ENCODE assay signal across 9 cellular contexts in genomic region chr2:238160206-238161129, GRCh38. TPM values are rescaled to one million over a fixed set of nuclear protein-coding genes. Genes with fewer than 3 reads are reported as not detected.
DNase-seq lines count a peak whose midpoint lies in the region; ATAC-seq and TF ChIP-seq lines count a peak whose summit lies in the region.
"Had no signal": no experiment of that assay in that cellular context is flagged by ENCODE, and none has a peak within 500 bp of the region (broad histone marks: within the 10 kb centered on the region; RNA-seq: fewer than 3 reads in every experiment).

No MANE protein-coding gene starts in this region.

- peaks cover 25% of the 10 kb centered on the region for H3K27me3 Mint-ChIP-seq in activated T-helper 1 cell treated with anti-CD3 and anti-CD28 coated beads, Interleukin-12 subunit alpha, Interleukin-12 subunit beta, Interleukin-2, Interleukin-4 antibody, amounts not matched to agents 30 ng/mL and 10 ng/mL and 1 ng/mL, durations not matched to agents 14 hours and 24 hours and 36 hours (ENCODE audit: insufficient read depth)

- no peak overlapping the region for H3K27ac Mint-ChIP-seq in activated T-helper 1 cell treated with anti-CD3 and anti-CD28 coated beads, Interleukin-12 subunit alpha, Interleukin-12 subunit beta, Interleukin-2, Interleukin-4 antibody, amounts not matched to agents 30 ng/mL and 10 ng/mL and 1 ng/mL, durations not matched to agents 14 hours and 24 hours and 36 hours

- CTCF ChIA-PET in HEK293 (lab: Yijun Ruan, JAX), result interaction anchor here (0.5 to 2.7 kb wide), 10 partner anchors 9 to 303 kb away, joined by 3 to 24 read pairs (median 3); no protein-coding TSS in a partner anchor

- H3K4me1 Mint-ChIP-seq in activated T-helper 1 cell treated with anti-CD3 and anti-CD28 coated beads, Interleukin-12 subunit alpha, Interleukin-12 subunit beta, Interleukin-2, Interleukin-4 antibody, amounts not matched to agents 30 ng/mL and 10 ng/mL and 1 ng/mL, durations not matched to agents 14 hours and 24 hours and 36 hours (ENCODE audit: low read depth), result peaks cover 7% of the 10 kb centered on the region

- H3K4me1 ChIP-seq in HEK293 (ENCODE audit: control insufficient read depth, insufficient read depth, low read length), result no peaks in the 10 kb centered on the region; the same call in 1 of the 2 replicates

- peak overlapping the region; percentile 11 for H3K4me3 Mint-ChIP-seq in activated T-helper 1 cell treated with anti-CD3 and anti-CD28 coated beads, Interleukin-12 subunit alpha, Interleukin-12 subunit beta, Interleukin-2, Interleukin-4 antibody, amounts not matched to agents 30 ng/mL and 10 ng/mL and 1 ng/mL, durations not matched to agents 14 hours and 24 hours and 36 hours

- H3K27me3 ChIP-seq in kidney epithelial cell (ENCODE audit: control insufficient read depth, insufficient read depth, low read length), result no peaks in the 10 kb centered on the region

- peaks cover 0 to 4% of the 10 kb centered on the region in 2 experiments; a peak in 1 of 3 replicates for H3K36me3 ChIP-seq in HEK293 (ENCODE audit: control insufficient read depth in 2 of 2, insufficient read depth in 1 of 2, low read length in 2 of 2)
- H3K36me3 ChIP-seq in kidney epithelial cell (ENCODE audit: control insufficient read depth, insufficient read depth, low read length), result no peaks in the 10 kb centered on the region

- DNase-seq in Ammon's horn (ENCODE audit: low spot score) (peak; percentile 38), kidney epithelial cell (ENCODE audit: low read depth) (no peak), SIG-M5 (lab: John Stamatoyannopoulos, UW) (no peak), cortex of kidney (lab: John Stamatoyannopoulos, UW) (no peak)
- no peak for DNase-seq in activated T-helper 1 cell treated with anti-CD3 and anti-CD28 coated beads, Interleukin-12 subunit alpha, Interleukin-12 subunit beta, Interleukin-2, Interleukin-4 antibody, amounts not matched to agents 30 ng/mL and 10 ng/mL and 1 ng/mL, durations not matched to agents 14 hours and 24 hours and 36 hours (ENCODE audit: low spot score)
- no peak for DNase-seq in activated CD4-positive, alpha-beta T cell treated with anti-CD3 and anti-CD28 coated beads for 48 hours
- DNase-seq: T-helper 9 cell had no signal

- ATAC-seq in HG02840 (IDR thresholded peaks at IDR 0.05; ENCODE audit: low FRiP score, unreplicated experiment), result no peak

- no peak overlapping the region for H3K4me3 ChIP-seq in HEK293 (ENCODE audit: low read depth, low read length)
- peak overlapping the region; percentile 55 for H3K4me3 ChIP-seq in kidney epithelial cell (ENCODE audit: low read depth, low read length)

- H3K27ac ChIP-seq in HEK293 (ENCODE audit: extremely low read depth, low read depth, low read length), result no peak overlapping the region

- H3K9me3 Mint-ChIP-seq in activated T-helper 1 cell treated with anti-CD3 and anti-CD28 coated beads, Interleukin-12 subunit alpha, Interleukin-12 subunit beta, Interleukin-2, Interleukin-4 antibody, amounts not matched to agents 30 ng/mL and 10 ng/mL and 1 ng/mL, durations not matched to agents 14 hours and 24 hours and 36 hours, result no peaks in the 10 kb centered on the region

- intact Hi-C loops in activated T-helper 1 cell treated with anti-CD3 and anti-CD28 coated beads, Interleukin-12 subunit alpha, Interleukin-12 subunit beta, Interleukin-2, Interleukin-4 antibody, amounts not matched to agents 30 ng/mL and 10 ng/mL and 1 ng/mL, durations not matched to agents 14 hours and 24 hours and 36 hours (cut with micrococcal nuclease), result no loop called here

- POLR2A ChIA-PET in HEK293 (lab: Yijun Ruan, JAX), result interaction anchor here (1.0 to 1.3 kb wide), 2 partner anchors 42 to 103 kb away, joined by 4 read pairs; no protein-coding TSS in a partner anchor

- H3K36me3 Mint-ChIP-seq in activated T-helper 1 cell treated with anti-CD3 and anti-CD28 coated beads, Interleukin-12 subunit alpha, Interleukin-12 subunit beta, Interleukin-2, Interleukin-4 antibody, amounts not matched to agents 30 ng/mL and 10 ng/mL and 1 ng/mL, durations not matched to agents 14 hours and 24 hours and 36 hours (ENCODE audit: low read depth), result no peaks in the 10 kb centered on the region

- no peaks in the 10 kb centered on the region for H3K9me3 ChIP-seq in HEK293 (ENCODE audit: control insufficient read depth, insufficient read depth, low read depth, low read length)

- TF ChIP-seq CTCF in HEK293 (tag by site-specific recombination; IDR thresholded peaks at IDR 0.05) (peak; percentile 95), kidney epithelial cell (IDR thresholded peaks at IDR 0.05; ENCODE audit: insufficient read depth, low read length, poor library complexity, severe bottlenecking) (peak; percentile 54)

TF ChIP-seq in HEK293, 187 proteins besides CTCF, POLR2A, EP300 and RAD21:
- TF ChIP-seq BCL11B (tag by site-specific recombination; IDR thresholded peaks at IDR 0.05; ENCODE audit: low read depth) (peak; percentile 48; the same call in 1 of the 2 replicates), ZNF10 (tag by site-specific recombination; IDR thresholded peaks at IDR 0.05) (no peak), ZNF654 (tag by site-specific recombination; IDR thresholded peaks at IDR 0.05; ENCODE audit: low read depth) (peak; percentile 39), ZNF169 (tag by site-specific recombination; IDR thresholded peaks at IDR 0.05) (no peak), HIC1 (tag by site-specific recombination; IDR thresholded peaks at IDR 0.05) (peak; percentile 51; the same call in 1 of the 2 replicates)

RNA-seq across cellular contexts. Expression of gene ERFE, which starts 1.7 kb away (rescaled TPM):
- total RNA-seq in activated T-helper 1 cell treated with anti-CD3 and anti-CD28 coated beads, Interleukin-12 subunit alpha, Interleukin-12 subunit beta, Interleukin-2, Interleukin-4 antibody, amounts not matched to agents 30 ng/mL and 10 ng/mL and 1 ng/mL, durations not matched to agents 14 hours and 24 hours and 36 hours, result 0.20 TPM in 1 of 2 replicates, not detected in the other
- 106 and 113 TPM in 2 replicates for total RNA-seq in kidney epithelial cell

RNA-seq across cellular contexts. Expression of gene KLHL30, which starts 22.0 kb away (rescaled TPM):
- not detected in 2 replicates for total RNA-seq in activated T-helper 1 cell treated with anti-CD3 and anti-CD28 coated beads, Interleukin-12 subunit alpha, Interleukin-12 subunit beta, Interleukin-2, Interleukin-4 antibody, amounts not matched to agents 30 ng/mL and 10 ng/mL and 1 ng/mL, durations not matched to agents 14 hours and 24 hours and 36 hours
- 1.2 and 2.4 TPM in 2 replicates for total RNA-seq in kidney epithelial cell

RNA-seq across cellular contexts. Expression of gene ILKAP, which starts 43.0 kb away (rescaled TPM):
- 77.3 and 79.9 TPM in 2 replicates for total RNA-seq in activated T-helper 1 cell treated with anti-CD3 and anti-CD28 coated beads, Interleukin-12 subunit alpha, Interleukin-12 subunit beta, Interleukin-2, Interleukin-4 antibody, amounts not matched to agents 30 ng/mL and 10 ng/mL and 1 ng/mL, durations not matched to agents 14 hours and 24 hours and 36 hours
- total RNA-seq in kidney epithelial cell, result 26.5 and 29.5 TPM in 2 replicates

Comparison
In these comparisons a context has a peak if more than half of its experiments do, and no peak if none do; other contexts are left out.
1. RNA of gene ERFE, which starts 1.7 kb away (total RNA-seq): 106 to 113 TPM in kidney epithelial cell; 0.20 TPM in activated T-helper 1 cell treated with anti-CD3 and anti-CD28 coated beads, Interleukin-12 subunit alpha, Interleukin-12 subunit beta, Interleukin-2, Interleukin-4 antibody, amounts not matched to agents 30 ng/mL and 10 ng/mL and 1 ng/mL, durations not matched to agents 14 hours and 24 hours and 36 hours; every median in the first group is over 10 times any median in the second.